ENCODE assay signal across 8 cellular contexts in the genomic region with DNA sequence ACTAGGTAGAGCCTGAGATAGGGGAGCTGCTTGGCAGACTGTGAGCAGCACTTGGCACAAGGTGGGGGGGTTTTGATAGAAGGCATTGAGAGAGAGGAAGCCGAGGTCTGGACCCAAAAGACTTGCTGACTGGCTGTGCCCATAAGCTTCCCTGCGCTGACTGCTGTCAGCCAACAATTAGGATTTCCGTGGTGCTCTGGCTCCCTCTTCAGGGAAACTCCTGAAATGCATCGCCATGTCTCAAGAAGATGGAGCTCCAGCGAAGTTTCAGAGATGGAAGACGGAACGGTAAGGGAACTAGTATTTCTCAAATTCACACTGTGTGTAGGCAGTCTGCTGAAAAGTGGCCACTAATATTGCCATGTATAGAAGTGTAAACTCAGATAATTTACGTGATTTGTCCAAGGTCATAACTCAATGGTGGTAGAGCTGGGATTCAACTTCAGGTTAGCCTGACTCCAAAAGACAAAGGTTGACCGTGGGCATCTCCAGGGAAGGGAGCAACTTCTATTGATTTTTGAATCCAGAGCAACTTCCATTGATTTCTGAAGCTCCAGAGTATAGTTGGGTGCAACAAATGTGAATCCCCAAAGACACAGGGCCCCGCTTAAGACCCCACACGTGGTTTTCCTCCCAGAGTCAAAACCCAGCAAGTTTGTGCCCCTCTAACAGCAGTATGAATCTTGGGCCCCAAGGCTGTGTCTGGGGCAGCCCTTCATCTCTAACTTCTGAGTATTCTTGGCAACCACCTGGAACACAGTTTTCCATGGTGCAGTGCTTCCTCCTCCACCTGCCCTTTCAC. TPM values are rescaled to one million over a fixed set of nuclear protein-coding genes. Genes with fewer than 3 reads are reported as not detected.
A peak's percentile ranks its signal among the peaks of the same experiment; 100 is the strongest.
DNase-seq lines count a peak whose midpoint lies in the region; ATAC-seq and TF ChIP-seq lines count a peak whose summit lies in the region.

No MANE protein-coding gene starts in this region.

- no peak overlapping the region for H3K9ac ChIP-seq in skeletal muscle satellite cell (ENCODE audit: low read depth, low read length)

- no peaks in the 10 kb centered on the region for H3K36me3 ChIP-seq in skeletal muscle satellite cell (ENCODE audit: insufficient read depth, low read length)

- peak overlapping the region; percentile 41 for H3K4me2 ChIP-seq in skeletal muscle satellite cell (ENCODE audit: low read length)

- H3K4me1 ChIP-seq in skeletal muscle satellite cell (ENCODE audit: control insufficient read depth, insufficient read depth, low read length), result peaks cover 5% of the 10 kb centered on the region

- no peak overlapping the region for H3K4me3 ChIP-seq in skeletal muscle satellite cell (ENCODE audit: low read length)

- H3K27me3 ChIP-seq in skeletal muscle satellite cell (ENCODE audit: control insufficient read depth, insufficient read depth, low read length), result no peaks in the 10 kb centered on the region

- DNase-seq in NCI-H1048 (lab: John Stamatoyannopoulos, UW) (peak; percentile 29), T-helper 2 cell (peak; percentile 32 to 76 (median 66)), amniotic epithelial cell (ENCODE audit: low read depth) (peak; percentile 61), hippocampal formation (lab: John Stamatoyannopoulos, UW) (peak; percentile 45 to 75)

- no peaks in the 10 kb centered on the region for H3K9me3 ChIP-seq in skeletal muscle satellite cell (replicated peaks; ENCODE audit: low read length)

- ATAC-seq in HG02840 (IDR thresholded peaks at IDR 0.05; ENCODE audit: low FRiP score, unreplicated experiment), result no peak

- no peak overlapping the region for H3K27ac ChIP-seq in 22Rv1

- peak; percentile 95 for TF ChIP-seq CTCF in 22Rv1 (IDR thresholded peaks at IDR 0.05)
- TF ChIP-seq CTCF in GM12874 (IDR thresholded peaks at IDR 0.05; ENCODE audit: insufficient read depth, low read depth, low read length), result peak; percentile 83

RNA-seq across cellular contexts. Expression of a gene that starts 44.5 kb away (rescaled TPM):
- total RNA-seq in skeletal muscle satellite cell (2012; rRNA removed), result not detected in 2 replicates

RNA-seq across cellular contexts. Expression of a gene that starts 52.0 kb away (rescaled TPM):
- not detected in 2 replicates for total RNA-seq in skeletal muscle satellite cell (2012; rRNA removed)

RNA-seq across cellular contexts. Expression of a gene that starts 55.7 kb away (rescaled TPM):
- total RNA-seq in skeletal muscle satellite cell (2012; rRNA removed), result not detected in 2 replicates
